Comparison of ENCODE assay signal across 8 cellular contexts in the genomic region with DNA sequence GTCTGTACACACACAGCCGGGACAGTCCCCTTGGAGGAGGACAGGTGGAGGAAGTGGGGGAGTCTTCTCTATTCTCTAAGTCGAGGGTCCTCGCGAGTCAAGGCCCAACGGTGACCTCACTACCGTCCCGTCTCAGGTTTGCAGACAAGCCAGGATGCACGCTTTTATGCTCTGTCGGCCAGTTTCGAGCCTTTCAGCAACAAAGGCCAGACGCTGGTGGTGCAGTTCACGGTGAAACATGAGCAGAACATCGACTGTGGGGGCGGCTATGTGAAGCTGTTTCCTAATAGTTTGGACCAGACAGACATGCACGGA. TPM values are rescaled to one million over a fixed set of nuclear protein-coding genes. Genes with fewer than 3 reads are reported as not detected.
DNase-seq lines count a peak whose midpoint lies in the region; ATAC-seq and TF ChIP-seq lines count a peak whose summit lies in the region.

No MANE protein-coding gene starts in this region.

- H3K4me3 ChIP-seq in sigmoid colon, result peak overlapping the region; percentile 69 to 100 (median 95)

- H3K27ac Mint-ChIP-seq in activated naive CD4-positive, alpha-beta T cell treated with anti-CD3 and anti-CD28 coated beads for 36 hours, result peak overlapping the region; percentile 94

- peaks cover 54% of the 10 kb centered on the region for H3K36me3 Mint-ChIP-seq in activated naive CD4-positive, alpha-beta T cell treated with anti-CD3 and anti-CD28 coated beads for 36 hours (ENCODE audit: low read depth)

- no peak for TF ChIP-seq CTCF in sigmoid colon (IDR thresholded peaks at IDR 0.05)

- no peaks in the 10 kb centered on the region for H3K27me3 Mint-ChIP-seq in activated naive CD4-positive, alpha-beta T cell treated with anti-CD3 and anti-CD28 coated beads for 36 hours (ENCODE audit: low read depth)

- H3K4me1 ChIP-seq in sigmoid colon, result peaks cover 0 to 57% (median 34%) of the 10 kb centered on the region in 4 donors

- CTCF ChIA-PET in activated naive CD4-positive, alpha-beta T cell treated with anti-CD3 and anti-CD28 coated beads for 36 hours (lab: Charles Lee), result no interaction called here

- ATAC-seq in Right ventricle myocardium inferior (no peak), left ventricle myocardium superior (peak; percentile 3), GM19328 (IDR thresholded peaks at IDR 0.05; ENCODE audit: unreplicated experiment) (no peak)

- H3K27ac ChIP-seq in sigmoid colon, result peak overlapping the region; percentile 95 to 98 (median 96)

- WGBS in sigmoid colon, 2 donors, result 0% methylated on average over 15 of the region's 15 CpGs

- DNase-seq in Right ventricle myocardium inferior (ENCODE audit: missing footprints), result peak; percentile 59
- DNase-seq in cardiac septum (ENCODE audit: low spot score), result no peak
- DNase-seq in activated naive CD4-positive, alpha-beta T cell treated with anti-CD3 and anti-CD28 coated beads for 36 hours, result peak; percentile 67
- no peak for DNase-seq in left ventricle myocardium superior
- peak; percentile 78 for DNase-seq in sigmoid colon
- no peak for DNase-seq in cerebellar cortex (ENCODE audit: low spot score)
- DNase-seq in NCI-H187 treated with DMSO at 0.1 percent for 48 hours (lab: John Stamatoyannopoulos, UW), result no peak

- no peak for TF ChIP-seq EP300 in sigmoid colon (IDR thresholded peaks at IDR 0.05)

- H3K4me3 Mint-ChIP-seq in activated naive CD4-positive, alpha-beta T cell treated with anti-CD3 and anti-CD28 coated beads for 36 hours, result peak overlapping the region; percentile 92

- intact Hi-C loops in Right ventricle myocardium inferior (cut with DNase I) (no loop called here), cardiac septum (cut with DNase I) (no loop called here), left ventricle myocardium superior (cut with micrococcal nuclease) (no loop called here), sigmoid colon (cut with DNase I) (no loop called here)
- intact Hi-C loops in activated naive CD4-positive, alpha-beta T cell treated with anti-CD3 and anti-CD28 coated beads for 36 hours (cut with micrococcal nuclease), result loop anchor here (2.0 to 10.0 kb wide), 7 partner anchors 18 to 1844 kb away; a partner anchor contains a TSS

- no peaks in the 10 kb centered on the region for H3K27me3 ChIP-seq in sigmoid colon

- TF ChIP-seq POLR2A in sigmoid colon (IDR thresholded peaks at IDR 0.05), result no peak

- peaks cover 55% of the 10 kb centered on the region for H3K4me1 Mint-ChIP-seq in activated naive CD4-positive, alpha-beta T cell treated with anti-CD3 and anti-CD28 coated beads for 36 hours (ENCODE audit: low read depth)

- H3K9me3 Mint-ChIP-seq in activated naive CD4-positive, alpha-beta T cell treated with anti-CD3 and anti-CD28 coated beads for 36 hours, result no peaks in the 10 kb centered on the region

- no peaks in the 10 kb centered on the region for H3K9me3 ChIP-seq in sigmoid colon

- peaks cover 31 to 48% (median 36%) of the 10 kb centered on the region in 4 donors for H3K36me3 ChIP-seq in sigmoid colon

RNA-seq across cellular contexts. Expression of a gene that starts 0.8 kb away (rescaled TPM):
- total RNA-seq in Right ventricle myocardium inferior (496 TPM), cardiac septum (412 TPM), left ventricle myocardium superior (422 TPM), sigmoid colon (100 to 1,000 TPM; 147 to 260 (median 208) TPM)
- total RNA-seq in activated naive CD4-positive, alpha-beta T cell treated with anti-CD3 and anti-CD28 coated beads for 36 hours, result 100 to 1,000 TPM; 407 to 431 TPM
- polyA plus RNA-seq in sigmoid colon, result 100 to 1,000 TPM in 2 of 3 donors, 10 to 100 TPM in 1; 70.3 to 717 (median 168) TPM

RNA-seq across cellular contexts. Expression of a gene that starts 5.7 kb away (rescaled TPM):
- 37.6 TPM for total RNA-seq in Right ventricle myocardium inferior
- 36.3 TPM for total RNA-seq in cardiac septum
- 10 to 100 TPM; 77.9 to 82.8 TPM for total RNA-seq in activated naive CD4-positive, alpha-beta T cell treated with anti-CD3 and anti-CD28 coated beads for 36 hours
- total RNA-seq in left ventricle myocardium superior, result 38.5 TPM
- total RNA-seq in sigmoid colon, result 10 to 100 TPM; 21.4 to 33.3 (median 31.7) TPM
- polyA plus RNA-seq in sigmoid colon, result 10 to 100 TPM; 27.0 to 86.8 (median 29.1) TPM

RNA-seq across cellular contexts. Expression of a gene that starts 6.4 kb away (rescaled TPM):
- total RNA-seq in Right ventricle myocardium inferior (171 TPM), cardiac septum (143 TPM), left ventricle myocardium superior (188 TPM), sigmoid colon (100 to 1,000 TPM in 3 of 4 donors, 10 to 100 TPM in 1; 98.8 to 133 (median 117) TPM)
- 100 to 1,000 TPM; 219 to 223 TPM for total RNA-seq in activated naive CD4-positive, alpha-beta T cell treated with anti-CD3 and anti-CD28 coated beads for 36 hours
- polyA plus RNA-seq in sigmoid colon, result 10 to 100 TPM; 58.7 to 99.3 (median 70.9) TPM

RNA-seq across cellular contexts. Expression of a gene that starts 17.8 kb away (rescaled TPM):
- total RNA-seq in Right ventricle myocardium inferior, result 33.7 TPM
- total RNA-seq in cardiac septum, result 23.5 TPM
- total RNA-seq in activated naive CD4-positive, alpha-beta T cell treated with anti-CD3 and anti-CD28 coated beads for 36 hours, result 10 to 100 TPM; 27.4 to 28.6 TPM
- 28.7 TPM for total RNA-seq in left ventricle myocardium superior
- total RNA-seq in sigmoid colon, result 10 to 100 TPM; 36.0 to 65.8 (median 53.5) TPM
- polyA plus RNA-seq in sigmoid colon, result 10 to 100 TPM; 23.6 to 32.1 (median 28.2) TPM

RNA-seq across cellular contexts. Expression of a gene that starts 20.2 kb away (rescaled TPM):
- total RNA-seq in Right ventricle myocardium inferior (not detected), cardiac septum (not detected), left ventricle myocardium superior (not detected), sigmoid colon (not detected)
- total RNA-seq in activated naive CD4-positive, alpha-beta T cell treated with anti-CD3 and anti-CD28 coated beads for 36 hours, result 1 to 10 TPM; 3.4 to 5.4 TPM
- polyA plus RNA-seq in sigmoid colon, result under 1 TPM in 1 of 3 donors, not detected in 2; 0.17 TPM

Comparison
In these comparisons a context has a peak if more than half of its experiments do, and no peak if none do; other contexts are left out.
1. DNase-seq: peak in Right ventricle myocardium inferior (single experiment), activated naive CD4-positive, alpha-beta T cell treated with anti-CD3 and anti-CD28 coated beads for 36 hours (single experiment) and sigmoid colon (single experiment); none in cardiac septum (single experiment), left ventricle myocardium superior (single experiment), cerebellar cortex (single experiment) and NCI-H187 treated with DMSO at 0.1 percent for 48 hours (single experiment).